Comparison of ENCODE assay signal across 19 cellular contexts in the genomic region with DNA sequence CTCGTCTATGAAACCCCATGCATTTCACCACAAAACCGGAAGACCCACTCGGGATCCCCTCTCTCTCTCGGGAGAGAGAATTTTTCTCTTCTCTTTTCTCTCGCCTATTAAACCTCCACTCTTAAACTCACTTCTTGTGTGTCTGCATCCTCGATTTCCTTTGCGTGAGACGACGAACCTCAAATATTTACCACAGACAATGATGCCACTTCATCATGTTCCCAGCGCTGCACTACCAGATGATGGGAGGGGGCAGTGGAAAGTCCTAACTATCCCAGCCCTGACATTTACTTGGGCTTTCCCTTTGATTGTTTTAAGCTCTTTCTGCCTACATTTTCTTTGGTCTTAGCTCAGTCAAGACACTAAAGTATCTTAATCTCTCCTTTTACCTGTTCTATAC.
DNase-seq lines count a peak whose midpoint lies in the region; TF ChIP-seq lines count a peak whose summit lies in the region.
"Had no signal": no experiment of that assay in that cellular context is flagged by ENCODE, and none has a peak within 500 bp of the region (broad histone marks: within the 10 kb centered on the region; RNA-seq: fewer than 3 reads in every experiment).

No MANE protein-coding gene starts in this region.

- H3K36me3 ChIP-seq in brain microvascular endothelial cell (replicated peaks): no peaks in the 10 kb centered on the region
- H3K36me3 ChIP-seq: BLaER1 had no signal

- DNase-seq in DMS153 treated with DMSO at 0.1 percent for 48 hours (lab: John Stamatoyannopoulos, UW; ENCODE audit: unreplicated experiment) (peak; percentile 35), DMS53 treated with DMSO at 0.1 percent for 48 hours (lab: John Stamatoyannopoulos, UW; ENCODE audit: unreplicated experiment) (peak; percentile 16), RPMI7951 (ENCODE audit: low read depth) (peak; percentile 53), foreskin melanocyte (peak; percentile 67), brain microvascular endothelial cell (no peak), AML-193 (lab: John Stamatoyannopoulos, UW) (no peak)
- DNase-seq in activated CD4-positive, alpha-beta T cell treated with anti-CD3 and anti-CD28 coated beads, Interleukin-2, amount 50 U/mL, for 1 hour: no peak
- DNase-seq in activated CD8-positive, alpha-beta memory T cell treated with anti-CD3 and anti-CD28 coated beads, Interleukin-2, amount 50 U/mL, for 4 hours: no peak
- DNase-seq: Caco-2; CD4-positive, CD25-positive, alpha-beta regulatory T cell; CD8-positive, alpha-beta T cell; DMS79; EL; GDM1; GM23248; H9 had no signal

- in situ Hi-C loops in brain microvascular endothelial cell (cut with HindIII; ENCODE audit: low pct_ligation_motif_present, low sequenced_read_pairs): no loop called here

- TF ChIP-seq CTCF in brain microvascular endothelial cell (IDR thresholded peaks at IDR 0.05; ENCODE audit: low read depth, low read length, missing control alignments): no peak

- no peak overlapping the region for H3K4me3 ChIP-seq in brain microvascular endothelial cell (ENCODE audit: low read depth, low read length)
- H3K4me3 ChIP-seq: BLaER1, GM12878, GM23248 had no signal

- no peaks in the 10 kb centered on the region for H3K27me3 ChIP-seq in brain microvascular endothelial cell (replicated peaks)
- H3K27me3 ChIP-seq: BLaER1 had no signal

- no peak overlapping the region for H3K27ac ChIP-seq in brain microvascular endothelial cell
- H3K27ac ChIP-seq: BLaER1, C4-2B, GM23248 had no signal

Comparison
In these comparisons a context has a peak if more than half of its experiments do, and no peak if none do; other contexts are left out.
1. DNase-seq: peak in DMS153 treated with DMSO at 0.1 percent for 48 hours (single experiment), DMS53 treated with DMSO at 0.1 percent for 48 hours (single experiment), RPMI7951 (single experiment) and foreskin melanocyte (single experiment); none in brain microvascular endothelial cell (single experiment), activated CD4-positive, alpha-beta T cell treated with anti-CD3 and anti-CD28 coated beads, Interleukin-2, amount 50 U/mL, for 1 hour (single experiment), activated CD8-positive, alpha-beta memory T cell treated with anti-CD3 and anti-CD28 coated beads, Interleukin-2, amount 50 U/mL, for 4 hours (single experiment) and AML-193 (0 of 2).